ENCODE assay signal across 17 cellular contexts in genomic region chr7:131409129-131409766, GRCh38.
"Had no signal": no experiment of that assay in that cellular context is flagged by ENCODE, and none has a peak within 500 bp of the region (broad histone marks: within the 10 kb centered on the region; RNA-seq: fewer than 3 reads in every experiment).

No MANE protein-coding gene starts in this region.

- H3K9me3 ChIP-seq: body of pancreas, heart right ventricle, ovary, prostate gland, uterus had no signal

- H3K4me1 ChIP-seq: prostate gland, uterus had no signal

- H3K4me3 ChIP-seq: body of pancreas, cardiac muscle cell, heart right ventricle, ovary, prostate gland, uterus had no signal

- H3K27me3 ChIP-seq: body of pancreas, cardiac muscle cell, heart right ventricle, ovary, uterus had no signal

- H3K36me3 ChIP-seq: ovary, prostate gland, uterus had no signal

- H3K27ac ChIP-seq: body of pancreas, cardiac muscle cell, heart right ventricle, ovary, uterus had no signal

- DNase-seq: activated CD4-positive, alpha-beta memory T cell treated with anti-CD3 and anti-CD28 coated beads for 36 hours; activated CD4-positive, alpha-beta T cell treated with anti-CD3 and anti-CD28 coated beads for 48 hours; activated CD4-positive, CD25-positive, alpha-beta regulatory T cell; activated effector memory CD4-positive, alpha-beta T cell treated with anti-CD3 and anti-CD28 coated beads, Interleukin-2, amount 50 U/mL, for 16 hours; anterior cingulate cortex; body of pancreas; heart right ventricle; naive thymus-derived CD4-positive, alpha-beta T cell; ovary; stimulated activated CD4-positive, alpha-beta T cell treated with anti-CD3 and anti-CD28 coated beads, Interleukin-2, amount 100 ng/mL, for 48 hours; stimulated activated CD8-positive, alpha-beta memory T cell treated with anti-CD3 and anti-CD28 coated beads, Interleukin-4, amount 100 ng/mL, for 48 hours; stimulated activated naive B cell treated with anti-CD40 and anti-IgM and Interleukin-4, amounts not matched to agents 10 μg/mL and 1 μg/mL and 100 μg/mL, for 72 hours; T-helper 17 cell; trophoblast cell; uterus had no signal
